In the genomic region with DNA sequence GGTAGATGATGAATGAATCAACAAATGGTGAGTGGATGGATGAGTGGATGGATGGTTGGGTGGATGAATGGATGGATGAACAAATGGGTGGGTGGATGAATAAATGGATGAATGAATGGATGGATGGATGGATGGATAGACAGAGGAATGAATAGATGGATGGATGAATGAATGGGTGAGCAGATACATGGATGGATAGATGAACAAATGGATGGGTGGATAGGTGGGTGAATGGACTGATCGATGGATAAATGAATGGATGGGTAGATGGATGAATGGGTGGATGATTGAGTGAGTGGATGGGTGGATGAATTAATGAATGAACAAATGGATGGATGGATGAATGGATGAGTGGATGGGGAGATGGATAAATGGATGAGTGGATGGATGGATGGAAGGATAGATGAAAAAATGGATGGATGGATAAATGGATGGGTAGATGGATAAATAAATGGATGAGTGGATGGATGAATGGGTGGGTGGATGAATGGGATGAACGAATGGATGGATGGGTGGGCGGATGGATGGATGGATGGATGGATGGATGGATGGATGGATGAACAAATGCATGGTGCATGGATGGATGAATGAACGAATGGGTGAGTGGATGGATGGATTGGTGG, we compare ENCODE assay signal across 24 cellular contexts.
"Had no signal": no experiment of that assay in that cellular context is flagged by ENCODE, and none has a peak within 500 bp of the region (broad histone marks: within the 10 kb centered on the region; RNA-seq: fewer than 3 reads in every experiment).

No MANE protein-coding gene starts in this region.

- H3K9ac ChIP-seq: neural progenitor cell had no signal

- H3K27ac ChIP-seq: neural progenitor cell, pancreas, prostate gland, right atrium auricular region, right lobe of liver, sigmoid colon, stomach, testis, tibial artery, transverse colon, upper lobe of right lung, vagina had no signal

- H3K4me2 ChIP-seq: neural progenitor cell had no signal

- H3K9me3 ChIP-seq: pancreas, prostate gland, right atrium auricular region, right lobe of liver, sigmoid colon, stomach, testis, tibial artery, transverse colon, upper lobe of right lung, vagina had no signal

- FAIRE-seq: pancreas, small intestine had no signal

- H3K36me3 ChIP-seq: neural progenitor cell had no signal

- DNase-seq: naive thymus-derived CD4-positive, alpha-beta T cell; natural killer cell; occipital lobe; retina; right lobe of liver; sigmoid colon; small intestine; stimulated activated CD4-positive, alpha-beta T cell treated with anti-CD3 and anti-CD28 coated beads, Interleukin-15, amount 100 ng/mL, for 24 hours; stimulated activated CD4-positive, alpha-beta T cell treated with anti-CD3 and anti-CD28 coated beads, Interleukin-2, amount 100 ng/mL, for 24 hours; stimulated activated CD4-positive, alpha-beta T cell treated with anti-CD3 and anti-CD28 coated beads, Interleukin-2, amount 100 ng/mL, for 48 hours; stimulated activated CD4-positive, alpha-beta T cell treated with anti-CD3 and anti-CD28 coated beads, Interleukin-4, amount 100 ng/mL, for 24 hours; stimulated activated naive B cell treated with anti-CD40 and anti-IgM and Interleukin-4, amounts not matched to agents 10 μg/mL and 1 μg/mL and 100 μg/mL, for 72 hours; stimulated activated naive CD4-positive, alpha-beta T cell treated with Interleukin-2 at 50 U/mL for 16 hours; stomach; testis; transverse colon had no signal

- H3K4me3 ChIP-seq: neural progenitor cell, pancreas, prostate gland, right atrium auricular region, right lobe of liver, sigmoid colon, stomach, testis, tibial artery, transverse colon, upper lobe of right lung, vagina had no signal

- H3K4me1 ChIP-seq: neural progenitor cell, pancreas, prostate gland, right atrium auricular region, right lobe of liver, sigmoid colon, stomach, testis, tibial artery, transverse colon, upper lobe of right lung, vagina had no signal

- ATAC-seq: naive thymus-derived CD4-positive, alpha-beta T cell; natural killer cell; pancreas; right lobe of liver; stimulated activated effector memory CD8-positive, alpha-beta T cell treated with anti-CD3 and anti-CD28 coated beads, Interleukin-12 subunit alpha, Interleukin-12 subunit beta, amount 100 ng/mL, for 72 hours; stimulated activated naive B cell treated with anti-CD40 and anti-IgM and Interleukin-4, amounts not matched to agents 10 μg/mL and 1 μg/mL and 100 μg/mL, for 72 hours; upper lobe of right lung had no signal

- H2AFZ ChIP-seq: neural progenitor cell had no signal

- H3K27me3 ChIP-seq: neural progenitor cell, pancreas, right atrium auricular region, right lobe of liver, sigmoid colon, stomach, testis, tibial artery, transverse colon, upper lobe of right lung, vagina had no signal
